Comparison of ENCODE assay signal across 1 cellular context in genomic region chr17:77449908-77450741, GRCh38.
TF ChIP-seq lines count a peak whose summit lies in the region.

No MANE protein-coding gene starts in this region.

TF ChIP-seq in HEK293, 187 proteins besides CTCF, POLR2A, EP300 and RAD21 (continued from another document):
- TF ChIP-seq, protein P1, sequence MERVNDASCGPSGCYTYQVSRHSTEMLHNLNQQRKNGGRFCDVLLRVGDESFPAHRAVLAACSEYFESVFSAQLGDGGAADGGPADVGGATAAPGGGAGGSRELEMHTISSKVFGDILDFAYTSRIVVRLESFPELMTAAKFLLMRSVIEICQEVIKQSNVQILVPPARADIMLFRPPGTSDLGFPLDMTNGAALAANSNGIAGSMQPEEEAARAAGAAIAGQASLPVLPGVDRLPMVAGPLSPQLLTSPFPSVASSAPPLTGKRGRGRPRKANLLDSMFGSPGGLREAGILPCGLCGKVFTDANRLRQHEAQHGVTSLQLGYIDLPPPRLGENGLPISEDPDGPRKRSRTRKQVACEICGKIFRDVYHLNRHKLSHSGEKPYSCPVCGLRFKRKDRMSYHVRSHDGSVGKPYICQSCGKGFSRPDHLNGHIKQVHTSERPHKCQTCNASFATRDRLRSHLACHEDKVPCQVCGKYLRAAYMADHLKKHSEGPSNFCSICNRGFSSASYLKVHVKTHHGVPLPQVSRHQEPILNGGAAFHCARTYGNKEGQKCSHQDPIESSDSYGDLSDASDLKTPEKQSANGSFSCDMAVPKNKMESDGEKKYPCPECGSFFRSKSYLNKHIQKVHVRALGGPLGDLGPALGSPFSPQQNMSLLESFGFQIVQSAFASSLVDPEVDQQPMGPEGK (tag by site-specific recombination; IDR thresholded peaks at IDR 0.05) = peak; percentile 58; the same call in 1 of the 2 replicates
- TF ChIP-seq, protein P2, sequence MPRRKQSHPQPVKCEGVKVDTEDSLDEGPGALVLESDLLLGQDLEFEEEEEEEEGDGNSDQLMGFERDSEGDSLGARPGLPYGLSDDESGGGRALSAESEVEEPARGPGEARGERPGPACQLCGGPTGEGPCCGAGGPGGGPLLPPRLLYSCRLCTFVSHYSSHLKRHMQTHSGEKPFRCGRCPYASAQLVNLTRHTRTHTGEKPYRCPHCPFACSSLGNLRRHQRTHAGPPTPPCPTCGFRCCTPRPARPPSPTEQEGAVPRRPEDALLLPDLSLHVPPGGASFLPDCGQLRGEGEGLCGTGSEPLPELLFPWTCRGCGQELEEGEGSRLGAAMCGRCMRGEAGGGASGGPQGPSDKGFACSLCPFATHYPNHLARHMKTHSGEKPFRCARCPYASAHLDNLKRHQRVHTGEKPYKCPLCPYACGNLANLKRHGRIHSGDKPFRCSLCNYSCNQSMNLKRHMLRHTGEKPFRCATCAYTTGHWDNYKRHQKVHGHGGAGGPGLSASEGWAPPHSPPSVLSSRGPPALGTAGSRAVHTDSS (tag by site-specific recombination; IDR thresholded peaks at IDR 0.05) = no peak
- TF ChIP-seq ZNF362 (tag by site-specific recombination; IDR thresholded peaks at IDR 0.05) = no peak
- no peak for TF ChIP-seq ZFP37 (tag by site-specific recombination; IDR thresholded peaks at IDR 0.05)
- no peak for TF ChIP-seq ZNF391 (tag by site-specific recombination; IDR thresholded peaks at IDR 0.05; ENCODE audit: borderline replicate concordance, low read depth)
- peak; percentile 82 for TF ChIP-seq OSR2 (tag by site-specific recombination; IDR thresholded peaks at IDR 0.05)
- TF ChIP-seq KLF8 (tag by site-specific recombination; IDR thresholded peaks at IDR 0.05) = no peak
- TF ChIP-seq ZNF175 (tag by site-specific recombination; IDR thresholded peaks at IDR 0.05) = no peak
- TF ChIP-seq, protein P3, sequence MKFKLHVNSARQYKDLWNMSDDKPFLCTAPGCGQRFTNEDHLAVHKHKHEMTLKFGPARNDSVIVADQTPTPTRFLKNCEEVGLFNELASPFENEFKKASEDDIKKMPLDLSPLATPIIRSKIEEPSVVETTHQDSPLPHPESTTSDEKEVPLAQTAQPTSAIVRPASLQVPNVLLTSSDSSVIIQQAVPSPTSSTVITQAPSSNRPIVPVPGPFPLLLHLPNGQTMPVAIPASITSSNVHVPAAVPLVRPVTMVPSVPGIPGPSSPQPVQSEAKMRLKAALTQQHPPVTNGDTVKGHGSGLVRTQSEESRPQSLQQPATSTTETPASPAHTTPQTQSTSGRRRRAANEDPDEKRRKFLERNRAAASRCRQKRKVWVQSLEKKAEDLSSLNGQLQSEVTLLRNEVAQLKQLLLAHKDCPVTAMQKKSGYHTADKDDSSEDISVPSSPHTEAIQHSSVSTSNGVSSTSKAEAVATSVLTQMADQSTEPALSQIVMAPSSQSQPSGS (tag by site-specific recombination; IDR thresholded peaks at IDR 0.05; ENCODE audit: low read depth) = no peak
- 0 out of 2 replicates have a peak, but pooled peaks have one; percentile 40 for TF ChIP-seq KLF9 (tag by site-specific recombination; IDR thresholded peaks at IDR 0.05; ENCODE audit: low read depth)
- no peak for TF ChIP-seq ZFP3 (tag by site-specific recombination; IDR thresholded peaks at IDR 0.05; ENCODE audit: low read depth)
- no peak for TF ChIP-seq ZNF37A (tag by site-specific recombination; IDR thresholded peaks at IDR 0.05)
- no peak for TF ChIP-seq KLF16 (tag by site-specific recombination; IDR thresholded peaks at IDR 0.05)
- 0 out of 2 replicates have a peak, but pooled peaks have one; percentile 9 for TF ChIP-seq ZNF423 (tag by site-specific recombination; IDR thresholded peaks at IDR 0.05)
- no peak for TF ChIP-seq ZNF510 (tag by site-specific recombination; IDR thresholded peaks at IDR 0.05; ENCODE audit: insufficient replicate concordance)
- TF ChIP-seq ZSCAN4 (tag by site-specific recombination; IDR thresholded peaks at IDR 0.05) = no peak
- TF ChIP-seq ZNF341 (tag by site-specific recombination; IDR thresholded peaks at IDR 0.05; ENCODE audit: low read depth) = peak; percentile 64
- no peak for TF ChIP-seq ZNF133 (tag by site-specific recombination; IDR thresholded peaks at IDR 0.05)
- TF ChIP-seq ZSCAN23 (tag by site-specific recombination; IDR thresholded peaks at IDR 0.05) = no peak
- peak; percentile 59 for TF ChIP-seq GLIS1 (tag by site-specific recombination; IDR thresholded peaks at IDR 0.05)
- TF ChIP-seq, protein P4, sequence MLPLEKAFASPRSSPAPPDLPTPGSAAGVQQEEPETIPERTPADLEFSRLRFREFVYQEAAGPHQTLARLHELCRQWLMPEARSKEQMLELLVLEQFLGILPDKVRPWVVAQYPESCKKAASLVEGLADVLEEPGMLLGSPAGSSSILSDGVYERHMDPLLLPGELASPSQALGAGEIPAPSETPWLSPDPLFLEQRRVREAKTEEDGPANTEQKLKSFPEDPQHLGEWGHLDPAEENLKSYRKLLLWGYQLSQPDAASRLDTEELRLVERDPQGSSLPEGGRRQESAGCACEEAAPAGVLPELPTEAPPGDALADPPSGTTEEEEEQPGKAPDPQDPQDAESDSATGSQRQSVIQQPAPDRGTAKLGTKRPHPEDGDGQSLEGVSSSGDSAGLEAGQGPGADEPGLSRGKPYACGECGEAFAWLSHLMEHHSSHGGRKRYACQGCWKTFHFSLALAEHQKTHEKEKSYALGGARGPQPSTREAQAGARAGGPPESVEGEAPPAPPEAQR (tag by site-specific recombination; IDR thresholded peaks at IDR 0.05) = no peak
